Comparison of ENCODE assay signal across 1 cellular context in genomic region chr1:247297263-247298123, GRCh38.
TF ChIP-seq lines count a peak whose summit lies in the region.

No MANE protein-coding gene starts in this region.

TF ChIP-seq in K562, 482 proteins besides CTCF, POLR2A, EP300 and RAD21 (continues in another document):
- no peak for TF ChIP-seq NEUROD1 (IDR thresholded peaks at IDR 0.05; ENCODE audit: borderline replicate concordance, low read depth, low read length, partially characterized antibody)
- no peak for TF ChIP-seq MLX (CRISPR knock-in tag; conservative IDR thresholded peaks at IDR 0.05)
- peak; percentile 61 for TF ChIP-seq MAFF (IDR thresholded peaks at IDR 0.05; ENCODE audit: low read length)
- TF ChIP-seq ZNF561 (CRISPR knock-in tag; conservative IDR thresholded peaks at IDR 0.05), result no peak
- peak; percentile 63 for TF ChIP-seq MAFG (tag; conservative IDR thresholded peaks at IDR 0.05)
- 0 out of 2 replicates have a peak, but pooled peaks have one; percentile 53 for TF ChIP-seq RERE (CRISPR knock-in tag; IDR thresholded peaks at IDR 0.05; ENCODE audit: borderline replicate concordance)
- TF ChIP-seq MAZ (CRISPR knock-in tag; conservative IDR thresholded peaks at IDR 0.05 in 1 of 2, IDR thresholded peaks at IDR 0.05 in 1 of 2), result peak in 1 of 2 experiments; percentile 39; a peak in 1 of 4 replicates
- peak; percentile 41; the same call in 1 of the 2 replicates for TF ChIP-seq MYNN (IDR thresholded peaks at IDR 0.05)
- TF ChIP-seq MYNN (CRISPR knock-in tag; IDR thresholded peaks at IDR 0.05), result no peak
- no peak for TF ChIP-seq STAG1 (CRISPR knock-in tag; IDR thresholded peaks at IDR 0.05; ENCODE audit: borderline replicate concordance)
- TF ChIP-seq CBFA2T3 (IDR thresholded peaks at IDR 0.05), result 0 out of 2 replicates have a peak, but pooled peaks have one; percentile 12
- TF ChIP-seq CBX8 (IDR thresholded peaks at IDR 0.05; ENCODE audit: borderline replicate concordance, extremely low read depth, low read depth, low read length, poor library complexity, severe bottlenecking), result no peak
- peak; percentile 36; the same call in 1 of the 2 replicates for TF ChIP-seq LCOR (CRISPR knock-in tag; IDR thresholded peaks at IDR 0.05)
- TF ChIP-seq ATF1 (CRISPR knock-in tag; IDR thresholded peaks at IDR 0.05), result no peak
- peak; percentile 5; the same call in 1 of the 2 replicates for TF ChIP-seq ATF1 (tag; IDR thresholded peaks at IDR 0.05)
- TF ChIP-seq ZBTB40 (IDR thresholded peaks at IDR 0.05), result no peak
- no peak for TF ChIP-seq ZBTB40 (CRISPR knock-in tag; IDR thresholded peaks at IDR 0.05)
- no peak for TF ChIP-seq HMBOX1 (IDR thresholded peaks at IDR 0.05)
- no peak for TF ChIP-seq TEAD4 (IDR thresholded peaks at IDR 0.05; ENCODE audit: low read length)
- no peak for TF ChIP-seq TEAD4 (CRISPR knock-in tag; IDR thresholded peaks at IDR 0.05; ENCODE audit: borderline replicate concordance)
- no peak for TF ChIP-seq TFE3 (CRISPR knock-in tag; IDR thresholded peaks at IDR 0.05)
- peak; percentile 24; the same call in 1 of the 2 replicates for TF ChIP-seq POLR2AphosphoS5 (IDR thresholded peaks at IDR 0.05; ENCODE audit: control insufficient read depth, insufficient read depth, low read depth, low read length)
